In the genomic region with DNA sequence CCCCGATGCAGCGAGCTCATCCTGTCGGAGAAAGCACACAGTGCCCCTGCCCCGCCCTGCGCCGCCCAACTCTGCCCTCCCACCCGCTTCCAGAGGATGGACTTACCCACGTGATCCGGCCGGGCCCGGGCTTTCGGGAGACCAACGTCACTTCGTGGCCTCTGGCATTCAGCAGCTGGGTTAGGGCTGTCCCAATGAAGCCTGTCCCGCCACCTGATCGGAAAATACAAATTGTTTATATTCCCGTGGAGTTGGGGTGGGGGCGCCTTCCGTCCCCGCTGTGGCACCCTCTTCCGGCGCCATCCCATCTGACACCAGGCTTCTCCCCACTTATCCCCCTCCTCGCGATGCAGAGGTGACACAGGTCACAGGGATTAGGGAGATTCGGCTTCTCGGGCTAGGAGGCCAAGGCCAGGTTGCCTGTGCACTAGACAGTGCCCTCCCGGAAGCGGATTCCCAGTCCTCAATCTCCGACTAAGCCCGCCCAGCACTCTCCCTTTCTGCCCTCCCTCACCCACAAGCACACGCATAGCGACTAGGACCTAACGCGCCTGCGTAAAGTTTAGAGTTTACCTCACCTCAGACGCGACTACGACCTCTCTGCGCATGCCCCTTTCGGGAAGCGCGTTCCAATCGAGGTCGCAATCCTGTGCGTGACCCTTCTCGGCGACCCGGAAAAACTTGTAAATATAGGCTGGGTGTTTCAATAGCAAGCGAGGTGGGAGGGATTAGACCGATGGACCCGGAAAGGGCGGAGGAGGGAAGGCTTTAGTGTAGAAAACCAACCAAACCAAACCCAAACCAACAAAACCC, we compare ENCODE assay signal across 8 cellular contexts. TPM values are rescaled to one million over a fixed set of nuclear protein-coding genes. Genes with fewer than 3 reads are reported as not detected.
A peak's percentile ranks its signal among the peaks of the same experiment; 100 is the strongest.
DNase-seq lines count a peak whose midpoint lies in the region; ATAC-seq and TF ChIP-seq lines count a peak whose summit lies in the region.

A gene with protein sequence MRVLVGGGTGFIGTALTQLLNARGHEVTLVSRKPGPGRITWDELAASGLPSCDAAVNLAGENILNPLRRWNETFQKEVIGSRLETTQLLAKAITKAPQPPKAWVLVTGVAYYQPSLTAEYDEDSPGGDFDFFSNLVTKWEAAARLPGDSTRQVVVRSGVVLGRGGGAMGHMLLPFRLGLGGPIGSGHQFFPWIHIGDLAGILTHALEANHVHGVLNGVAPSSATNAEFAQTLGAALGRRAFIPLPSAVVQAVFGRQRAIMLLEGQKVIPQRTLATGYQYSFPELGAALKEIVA (minus strand): TSS at position 537 of the 813 bp plus-strand sequence. CDS start 7 bp downstream, at position 530.

- H3K27ac ChIP-seq in VCaP, result peak within 1 kb of the TSS; percentile 96
- H3K27ac ChIP-seq in breast epithelium, result peak within 1 kb of the TSS; percentile 99 to 100
- peak within 1 kb of the TSS; percentile 78 for H3K27ac ChIP-seq in iPS-20b (ENCODE audit: low read length)
- peak within 1 kb of the TSS; percentile 81 to 98 (median 95) for H3K27ac ChIP-seq in skin epidermis

- peaks cover 0 to 17% of the 10 kb centered on the region in 2 donors for H3K4me1 ChIP-seq in breast epithelium
- H3K4me1 ChIP-seq in iPS-20b (ENCODE audit: insufficient read depth, low read length), result no peaks in the 10 kb centered on the region; the same call in 1 of the 2 replicates

- H3K36me3 ChIP-seq in breast epithelium, result no peaks in the 10 kb centered on the region
- H3K36me3 ChIP-seq in iPS-20b (ENCODE audit: insufficient read depth, low read depth, low read length), result peaks cover 39% of the 10 kb centered on the region

- no peaks in the 10 kb centered on the region for H3K27me3 ChIP-seq in breast epithelium
- H3K27me3 ChIP-seq in iPS-20b (ENCODE audit: insufficient read depth, low read length), result no peaks in the 10 kb centered on the region

- in situ Hi-C loops in ACHN (cut with HindIII; ENCODE audit: low pct_ligation_motif_present, low pct_unique_long_range_greater_than_20kb, low sequenced_read_pairs), result no loop called here

- no peak for TF ChIP-seq CTCF in VCaP (conservative IDR thresholded peaks at IDR 0.05)
- TF ChIP-seq CTCF in breast epithelium (IDR thresholded peaks at IDR 0.05), result peak; percentile 14 to 21 (median 16)

- peak within 1 kb of the TSS; percentile 59 to 82 (median 75) for H3K4me3 ChIP-seq in breast epithelium
- H3K4me3 ChIP-seq in iPS-20b (ENCODE audit: low read length), result peak within 1 kb of the TSS; percentile 90
- H3K4me3 ChIP-seq in skin epidermis, result peak within 1 kb of the TSS; percentile 43 to 68 (median 58)

- intact Hi-C loops in breast epithelium (cut with DNase I; ENCODE audit: low total_unique reads), result no loop called here

- DNase-seq in ACHN, result peak; percentile 96
- peak; percentile 98 for DNase-seq in NCI-H2196 treated with DMSO at 0.1 percent for 48 hours (lab: John Stamatoyannopoulos, UW; ENCODE audit: unreplicated experiment)
- peak; percentile 96 to 98 for DNase-seq in breast epithelium (ENCODE audit: low spot score in 2 of 2)

- H3K9me3 ChIP-seq in breast epithelium (no peaks in the 10 kb centered on the region), iPS-20b (ENCODE audit: insufficient read depth, low read depth, low read length) (no peaks in the 10 kb centered on the region)

- ATAC-seq in GM18870 (IDR thresholded peaks at IDR 0.05; ENCODE audit: unreplicated experiment), result peak; percentile 92
- peak; percentile 91 for ATAC-seq in HG03135 (IDR thresholded peaks at IDR 0.05; ENCODE audit: unreplicated experiment)

- peak within 1 kb of the TSS; percentile 98; the same call in 1 of the 2 replicates for H3K9ac ChIP-seq in iPS-20b (ENCODE audit: low read depth, low read length)

- peak; percentile 88 for TF ChIP-seq POLR2A in breast epithelium (IDR thresholded peaks at IDR 0.05)

RNA-seq across cellular contexts. Expression of the gene that starts here (rescaled TPM):
- 10 to 100 TPM; 42.1 to 63.4 (median 53.4) TPM for total RNA-seq in breast epithelium

Comparison
In these comparisons a context has a peak if more than half of its experiments do, and no peak if none do; other contexts are left out.
1. Peak in every context shown above with its lines: DNase-seq, ATAC-seq, H3K4me3 ChIP-seq and H3K27ac ChIP-seq.